In genomic region chr9:33852216-33852826, GRCh38 we compare ENCODE assay signal across 9 cellular contexts. TPM values are rescaled to one million over a fixed set of nuclear protein-coding genes. Genes with fewer than 3 reads are reported as not detected.
A peak's percentile ranks its signal among the peaks of the same experiment; 100 is the strongest.
DNase-seq lines count a peak whose midpoint lies in the region; ATAC-seq, FAIRE-seq and TF ChIP-seq lines count a peak whose summit lies in the region.
"Had no signal": no experiment of that assay in that cellular context is flagged by ENCODE, and none has a peak within 500 bp of the region (broad histone marks: within the 10 kb centered on the region; RNA-seq: fewer than 3 reads in every experiment).

No MANE protein-coding gene starts in this region.

- no peak overlapping the region for H3K4me3 Mint-ChIP-seq in WTC11
- H3K4me3 Mint-ChIP-seq: T-helper 1 cell treated with Interleukin-12 subunit alpha and Interleukin-12 subunit beta and Interleukin-4 antibody, amounts not matched to agents 30 μg/mL and 1 μg/mL, for 36 hours had no signal

- no peaks in the 10 kb centered on the region for H3K36me3 ChIP-seq in kidney epithelial cell (ENCODE audit: control insufficient read depth, insufficient read depth, low read length)

- H3K4me3 ChIP-seq in kidney epithelial cell (ENCODE audit: low read depth, low read length), result no peak overlapping the region

- TF ChIP-seq POLR2A in GM12891 (IDR thresholded peaks at IDR 0.05; ENCODE audit: low read depth, low read length), result no peak

- ATAC-seq in WTC11, result peak; percentile 67

- no peaks in the 10 kb centered on the region for H3K9me3 Mint-ChIP-seq in WTC11
- H3K9me3 Mint-ChIP-seq: T-helper 1 cell treated with Interleukin-12 subunit alpha and Interleukin-12 subunit beta and Interleukin-4 antibody, amounts not matched to agents 30 μg/mL and 1 μg/mL, for 36 hours had no signal

- no peaks in the 10 kb centered on the region for H3K36me3 Mint-ChIP-seq in WTC11

- H3K27ac Mint-ChIP-seq in WTC11, result no peak overlapping the region
- H3K27ac Mint-ChIP-seq: T-helper 1 cell treated with Interleukin-12 subunit alpha and Interleukin-12 subunit beta and Interleukin-4 antibody, amounts not matched to agents 30 μg/mL and 1 μg/mL, for 36 hours had no signal

- no peaks in the 10 kb centered on the region for H3K27me3 ChIP-seq in kidney epithelial cell (ENCODE audit: control insufficient read depth, insufficient read depth, low read length)

- FAIRE-seq in D721Med (lab: Jason Lieb, UNC), result no peak
- FAIRE-seq in GM12891 (lab: Jason Lieb, UNC), result no peak

- H3K4me1 Mint-ChIP-seq in WTC11, result peaks cover 29% of the 10 kb centered on the region

- POLR2A ChIA-PET in WTC11 (lab: Charles Lee), result no interaction called here

- CTCF ChIA-PET in WTC11 (lab: Charles Lee), result interaction anchor here (0.6 to 4.2 kb wide), 10 partner anchors 9 to 114 kb away, joined by 3 to 51 read pairs (median 3); no protein-coding TSS in a partner anchor

- H3K27me3 Mint-ChIP-seq in WTC11 (ENCODE audit: low read depth), result no peaks in the 10 kb centered on the region

- DNase-seq in D721Med (ENCODE audit: insufficient read length, low spot score), result no peak
- peak; percentile 29 for DNase-seq in HuH-7 (ENCODE audit: low spot score)
- DNase-seq in WTC11 (ENCODE audit: low spot score), result peak; percentile 38
- peak; percentile 92 for DNase-seq in cerebellar cortex (ENCODE audit: low spot score)
- no peak for DNase-seq in kidney epithelial cell (ENCODE audit: low read depth)
- peak; percentile 48 for DNase-seq in stimulated activated CD4-positive, alpha-beta T cell treated with anti-CD3 and anti-CD28 coated beads, Interleukin-2, amount 100 ng/mL, for 4 hours (ENCODE audit: low read depth)
- no peak for DNase-seq in GM12891 (ENCODE audit: insufficient read length, low spot score)
- no peak for DNase-seq in GM19238 (ENCODE audit: insufficient read length, low spot score)

- TF ChIP-seq CTCF in D721Med (IDR thresholded peaks at IDR 0.05; ENCODE audit: insufficient read depth, missing control alignments), result peak; percentile 62
- no peak for TF ChIP-seq CTCF in WTC11 (IDR thresholded peaks at IDR 0.05)
- peak; percentile 49 for TF ChIP-seq CTCF in kidney epithelial cell (IDR thresholded peaks at IDR 0.05; ENCODE audit: insufficient read depth, low read length, poor library complexity, severe bottlenecking)

TF ChIP-seq in WTC11, 78 proteins besides CTCF, POLR2A, EP300 and RAD21 (continues in another document):
- no peak for TF ChIP-seq ZNF219 (CRISPR knock-in tag; IDR thresholded peaks at IDR 0.05; ENCODE audit: borderline replicate concordance)
- no peak for TF ChIP-seq MXD4 (CRISPR knock-in tag; IDR thresholded peaks at IDR 0.05; ENCODE audit: borderline replicate concordance)
- TF ChIP-seq, protein P1, sequence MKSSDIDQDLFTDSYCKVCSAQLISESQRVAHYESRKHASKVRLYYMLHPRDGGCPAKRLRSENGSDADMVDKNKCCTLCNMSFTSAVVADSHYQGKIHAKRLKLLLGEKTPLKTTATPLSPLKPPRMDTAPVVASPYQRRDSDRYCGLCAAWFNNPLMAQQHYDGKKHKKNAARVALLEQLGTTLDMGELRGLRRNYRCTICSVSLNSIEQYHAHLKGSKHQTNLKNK (CRISPR knock-in tag; IDR thresholded peaks at IDR 0.05), result no peak
- no peak for TF ChIP-seq NFATC4 (CRISPR knock-in tag; IDR thresholded peaks at IDR 0.05)
- no peak for TF ChIP-seq SMAD3 (CRISPR knock-in tag; IDR thresholded peaks at IDR 0.05; ENCODE audit: borderline replicate concordance)
- TF ChIP-seq CREM (CRISPR knock-in tag; IDR thresholded peaks at IDR 0.05), result no peak
- no peak for TF ChIP-seq ZNF671 (CRISPR knock-in tag; IDR thresholded peaks at IDR 0.05)
- TF ChIP-seq, protein P2, sequence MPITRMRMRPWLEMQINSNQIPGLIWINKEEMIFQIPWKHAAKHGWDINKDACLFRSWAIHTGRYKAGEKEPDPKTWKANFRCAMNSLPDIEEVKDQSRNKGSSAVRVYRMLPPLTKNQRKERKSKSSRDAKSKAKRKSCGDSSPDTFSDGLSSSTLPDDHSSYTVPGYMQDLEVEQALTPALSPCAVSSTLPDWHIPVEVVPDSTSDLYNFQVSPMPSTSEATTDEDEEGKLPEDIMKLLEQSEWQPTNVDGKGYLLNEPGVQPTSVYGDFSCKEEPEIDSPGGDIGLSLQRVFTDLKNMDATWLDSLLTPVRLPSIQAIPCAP (CRISPR knock-in tag; IDR thresholded peaks at IDR 0.05), result no peak
- no peak for TF ChIP-seq TCF7 (CRISPR knock-in tag; IDR thresholded peaks at IDR 0.05; ENCODE audit: low read depth)
- no peak for TF ChIP-seq FOXP4 (CRISPR knock-in tag; IDR thresholded peaks at IDR 0.05)
- TF ChIP-seq ESRRA (CRISPR knock-in tag; IDR thresholded peaks at IDR 0.05; ENCODE audit: borderline replicate concordance), result no peak

TF ChIP-seq in GM12891, 5 proteins besides CTCF, POLR2A, EP300 and RAD21:
- TF ChIP-seq POLR2AphosphoS5 (IDR thresholded peaks at IDR 0.05; ENCODE audit: low read depth, low read length) (no peak), SPI1 (IDR thresholded peaks at IDR 0.05; ENCODE audit: low read depth, low read length) (no peak), TAF1 (IDR thresholded peaks at IDR 0.05; ENCODE audit: low read depth, low read length) (no peak), PAX5 (IDR thresholded peaks at IDR 0.05; ENCODE audit: insufficient read depth, low read length, severe bottlenecking) (no peak)

RNA-seq across cellular contexts. Expression of gene UBE2R2, which starts 35.4 kb away (rescaled TPM):
- 45.0 to 50.3 TPM (median 50.1 TPM) in 3 replicates for total RNA-seq in WTC11 (2021)
- total RNA-seq in kidney epithelial cell, result 33.8 and 34.2 TPM in 2 replicates
- polyA plus RNA-seq in GM12891 (2012; ENCODE audit: low read depth, missing spikeins), result 23.1 TPM

RNA-seq across cellular contexts. Expression of gene PRSS3, which starts 57.0 kb away (rescaled TPM):
- total RNA-seq in WTC11 (2021) (1.1 to 1.8 TPM (median 1.6 TPM) in 3 replicates), kidney epithelial cell (1.1 and 5.1 TPM in 2 replicates)
- polyA plus RNA-seq in GM12891 (2012; ENCODE audit: low read depth, missing spikeins), result not detected

Comparison
In these comparisons a context has a peak if more than half of its experiments do, and no peak if none do; other contexts are left out.
1. DNase-seq: peak in HuH-7 (single experiment), WTC11 (single experiment), cerebellar cortex (single experiment) and stimulated activated CD4-positive, alpha-beta T cell treated with anti-CD3 and anti-CD28 coated beads, Interleukin-2, amount 100 ng/mL, for 4 hours (single experiment); none in D721Med (single experiment), kidney epithelial cell (single experiment), GM12891 (single experiment) and GM19238 (single experiment).